Comparison of ENCODE assay signal across 9 cellular contexts in the genomic region with DNA sequence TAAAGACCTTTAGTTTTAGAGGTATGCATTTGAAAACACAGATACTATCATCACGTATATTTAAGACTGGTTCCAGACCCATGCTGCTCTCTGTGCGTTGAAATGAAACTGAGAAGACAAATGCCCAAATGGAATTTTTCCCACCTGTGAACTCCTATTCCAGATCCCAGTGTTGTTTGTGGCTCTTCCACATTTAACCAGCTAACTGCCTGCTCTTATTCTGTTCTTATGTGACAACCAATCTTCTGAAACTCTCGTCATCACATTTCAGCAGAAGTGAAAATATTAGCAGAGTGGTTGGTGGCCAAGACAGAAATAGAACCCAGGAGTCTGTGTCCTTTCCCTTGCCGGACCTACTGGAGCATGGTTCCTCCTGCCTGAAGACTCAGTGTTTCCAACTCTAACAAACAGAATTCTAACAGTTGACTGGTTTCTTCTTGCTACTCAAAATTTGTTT.
A peak's percentile ranks its signal among the peaks of the same experiment; 100 is the strongest.
DNase-seq lines count a peak whose midpoint lies in the region; ATAC-seq and TF ChIP-seq lines count a peak whose summit lies in the region.
"Had no signal": no experiment of that assay in that cellular context is flagged by ENCODE, and none has a peak within 500 bp of the region (broad histone marks: within the 10 kb centered on the region; RNA-seq: fewer than 3 reads in every experiment).

No MANE protein-coding gene starts in this region.

- ATAC-seq in GM19351 (IDR thresholded peaks at IDR 0.05; ENCODE audit: unreplicated experiment), result peak; percentile 46
- ATAC-seq in HG03039 (IDR thresholded peaks at IDR 0.05; ENCODE audit: unreplicated experiment), result peak; percentile 43
- ATAC-seq in SK-N-SH treated with all-trans-retinoic acid at 6 μM for 48 hours, result no peak

- WGBS in neuronal stem cell (ENCODE audit: extremely low coverage in 2 of 2, insufficient read length in 2 of 2, insufficient replicate concordance in 1 of 2), 2 donors, result no CpG with 5 or more reads among the region's 4 CpGs

- H2BK12ac ChIP-seq in neuronal stem cell (ENCODE audit: low read length), result no peak overlapping the region

- no peak overlapping the region for H3K23ac ChIP-seq in neuronal stem cell (ENCODE audit: low read depth, low read length, poor library complexity)

- H3K4me3 ChIP-seq in SU-DHL-6 (ENCODE audit: insufficient read depth, low read length, poor library complexity, severe bottlenecking) (peak overlapping the region; percentile 41), neuronal stem cell (ENCODE audit: low read length in 2 of 2) (no peak overlapping the region)
- H3K4me3 ChIP-seq: ovary had no signal

- H3K27me3 ChIP-seq in SU-DHL-6 (ENCODE audit: low read length) (no peaks in the 10 kb centered on the region), neuronal stem cell (ENCODE audit: control insufficient read depth in 3 of 3, insufficient read depth in 3 of 3, low read depth in 1 of 3, low read length in 3 of 3) (no peaks in the 10 kb centered on the region)
- H3K27me3 ChIP-seq: ovary had no signal

- H4K91ac ChIP-seq in neuronal stem cell (ENCODE audit: low read depth, low read length, poor library complexity), result no peak overlapping the region

- H3K79me1 ChIP-seq in neuronal stem cell (ENCODE audit: low read depth, low read length), result no peaks in the 10 kb centered on the region

- POLR2A ChIA-PET in GM10248 (lab: Yijun Ruan, JAX), result interaction anchor here (1.0 to 1.8 kb wide), 2 partner anchors 12 to 513 kb away, joined by 4 to 5 read pairs; a partner anchor contains a TSS

- CTCF ChIA-PET in GM10248 (lab: Yijun Ruan, JAX), result interaction anchor here (0.9 to 1.4 kb wide), 3 partner anchors 68 to 564 kb away, joined by 3 read pairs; no protein-coding TSS in a partner anchor

- H3K9me3 ChIP-seq in SU-DHL-6 (ENCODE audit: insufficient read depth, low read length) (no peaks in the 10 kb centered on the region), neuronal stem cell (replicated peaks in 1 of 2; ENCODE audit: control insufficient read depth in 2 of 2, insufficient read depth in 1 of 2, low read depth in 1 of 2, low read length in 2 of 2) (no peaks in the 10 kb centered on the region)
- H3K9me3 ChIP-seq: ovary had no signal

- peak overlapping the region; percentile 76 for H3K9ac ChIP-seq in SU-DHL-6 (ENCODE audit: low read length)
- no peak overlapping the region for H3K9ac ChIP-seq in neuronal stem cell (ENCODE audit: low read depth, low read length, poor library complexity)

- H2AK5ac ChIP-seq in neuronal stem cell (ENCODE audit: low read depth, low read length), result no peak overlapping the region

- H3K27ac ChIP-seq in SU-DHL-6 (ENCODE audit: low read depth, low read length) (peak overlapping the region; percentile 98), neuronal stem cell (replicated peaks; ENCODE audit: low read length) (no peak overlapping the region)
- H3K27ac ChIP-seq: ovary had no signal

- H3K36me3 ChIP-seq in SU-DHL-6 (ENCODE audit: low read length) (no peaks in the 10 kb centered on the region), neuronal stem cell (replicated peaks in 1 of 2; ENCODE audit: control insufficient read depth in 2 of 2, insufficient read depth in 2 of 2, low read length in 2 of 2) (no peaks in the 10 kb centered on the region)
- H3K36me3 ChIP-seq: ovary had no signal

- TF ChIP-seq CTCF in GM10248 (IDR thresholded peaks at IDR 0.05; ENCODE audit: control extremely low read depth, extremely low read depth, low read depth, missing control alignments) (no peak), SU-DHL-6 (IDR thresholded peaks at IDR 0.05; ENCODE audit: insufficient read depth, low read length, poor library complexity, severe bottlenecking) (no peak)

- H3F3A ChIP-seq in SU-DHL-6 (ENCODE audit: insufficient read depth), result peaks cover 82% of the 10 kb centered on the region

- H3K9me2 ChIP-seq in SU-DHL-6 (replicated peaks; ENCODE audit: insufficient read depth, low read length), result no peaks in the 10 kb centered on the region

- peaks cover 4 to 13% of the 10 kb centered on the region in 2 donors for H3K4me1 ChIP-seq in neuronal stem cell (ENCODE audit: control insufficient read depth in 2 of 2, insufficient read depth in 1 of 2, low read depth in 1 of 2, low read length in 2 of 2)

- no peaks in the 10 kb centered on the region for H4K20me1 ChIP-seq in SU-DHL-6 (ENCODE audit: low read depth, low read length)

- H3K14ac ChIP-seq in neuronal stem cell (ENCODE audit: low read length), result no peak overlapping the region

- DNase-seq in GM10248 (ENCODE audit: extremely low spot score), result peak; percentile 48
- DNase-seq in activated CD4-positive, alpha-beta T cell treated with anti-CD3 and anti-CD28 coated beads, Interleukin-2, amount 50 U/mL, for 4 hours, result no peak
- no peak for DNase-seq in hypothalamus (lab: John Stamatoyannopoulos, UW)
- no peak for DNase-seq in neuronal stem cell (ENCODE audit: low spot score)
- DNase-seq: ovary had no signal

- H3K18ac ChIP-seq in neuronal stem cell (ENCODE audit: low read length), result no peak overlapping the region

- H3K4me2 ChIP-seq in SU-DHL-6 (ENCODE audit: low read depth, low read length, poor library complexity, severe bottlenecking) (peak overlapping the region; percentile 87), neuronal stem cell (ENCODE audit: insufficient read depth, low read length, poor library complexity, severe bottlenecking) (no peak overlapping the region)

- no peak overlapping the region for H2BK15ac ChIP-seq in neuronal stem cell (ENCODE audit: low read length)

- no peak overlapping the region for H2BK120ac ChIP-seq in neuronal stem cell (ENCODE audit: low read depth, low read length)

- peaks cover 10% of the 10 kb centered on the region; the same call in 1 of the 2 replicates for H3K79me2 ChIP-seq in SU-DHL-6 (ENCODE audit: insufficient read depth, low read length)

- H2AFZ ChIP-seq in SU-DHL-6 (ENCODE audit: low read depth, low read length, severe bottlenecking), result no peak overlapping the region
- H2AFZ ChIP-seq in neuronal stem cell (ENCODE audit: low read length), result no peak overlapping the region

- H2BK5ac ChIP-seq in neuronal stem cell (ENCODE audit: low read length), result no peak overlapping the region

- H4K8ac ChIP-seq in neuronal stem cell (ENCODE audit: low read depth, low read length), result no peak overlapping the region

- H3K4ac ChIP-seq in neuronal stem cell (ENCODE audit: low read length), result no peak overlapping the region

TF ChIP-seq in SK-N-SH treated with all-trans-retinoic acid at 6 μM for 48 hours, 23 proteins besides CTCF, POLR2A, EP300 and RAD21 (continues in another document):
- TF ChIP-seq BACH2 (CRISPR knock-in tag; IDR thresholded peaks at IDR 0.05; ENCODE audit: borderline replicate concordance), result no peak
- TF ChIP-seq ZNF8 (CRISPR knock-in tag; IDR thresholded peaks at IDR 0.05), result no peak
- no peak for TF ChIP-seq ZC3H10 (CRISPR knock-in tag; IDR thresholded peaks at IDR 0.05)
- no peak for TF ChIP-seq CSDC2 (CRISPR knock-in tag; IDR thresholded peaks at IDR 0.05)
- TF ChIP-seq ZNF70 (CRISPR knock-in tag; IDR thresholded peaks at IDR 0.05), result no peak
- TF ChIP-seq, protein P1, sequence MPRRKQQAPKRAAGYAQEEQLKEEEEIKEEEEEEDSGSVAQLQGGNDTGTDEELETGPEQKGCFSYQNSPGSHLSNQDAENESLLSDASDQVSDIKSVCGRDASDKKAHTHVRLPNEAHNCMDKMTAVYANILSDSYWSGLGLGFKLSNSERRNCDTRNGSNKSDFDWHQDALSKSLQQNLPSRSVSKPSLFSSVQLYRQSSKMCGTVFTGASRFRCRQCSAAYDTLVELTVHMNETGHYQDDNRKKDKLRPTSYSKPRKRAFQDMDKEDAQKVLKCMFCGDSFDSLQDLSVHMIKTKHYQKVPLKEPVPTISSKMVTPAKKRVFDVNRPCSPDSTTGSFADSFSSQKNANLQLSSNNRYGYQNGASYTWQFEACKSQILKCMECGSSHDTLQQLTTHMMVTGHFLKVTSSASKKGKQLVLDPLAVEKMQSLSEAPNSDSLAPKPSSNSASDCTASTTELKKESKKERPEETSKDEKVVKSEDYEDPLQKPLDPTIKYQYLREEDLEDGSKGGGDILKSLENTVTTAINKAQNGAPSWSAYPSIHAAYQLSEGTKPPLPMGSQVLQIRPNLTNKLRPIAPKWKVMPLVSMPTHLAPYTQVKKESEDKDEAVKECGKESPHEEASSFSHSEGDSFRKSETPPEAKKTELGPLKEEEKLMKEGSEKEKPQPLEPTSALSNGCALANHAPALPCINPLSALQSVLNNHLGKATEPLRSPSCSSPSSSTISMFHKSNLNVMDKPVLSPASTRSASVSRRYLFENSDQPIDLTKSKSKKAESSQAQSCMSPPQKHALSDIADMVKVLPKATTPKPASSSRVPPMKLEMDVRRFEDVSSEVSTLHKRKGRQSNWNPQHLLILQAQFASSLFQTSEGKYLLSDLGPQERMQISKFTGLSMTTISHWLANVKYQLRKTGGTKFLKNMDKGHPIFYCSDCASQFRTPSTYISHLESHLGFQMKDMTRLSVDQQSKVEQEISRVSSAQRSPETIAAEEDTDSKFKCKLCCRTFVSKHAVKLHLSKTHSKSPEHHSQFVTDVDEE (CRISPR knock-in tag; IDR thresholded peaks at IDR 0.05), result no peak
- TF ChIP-seq ARNTL (CRISPR knock-in tag; IDR thresholded peaks at IDR 0.05; ENCODE audit: borderline replicate concordance, low read depth), result no peak
- no peak for TF ChIP-seq RARB (CRISPR knock-in tag; IDR thresholded peaks at IDR 0.05)
- no peak for TF ChIP-seq ISL1 (CRISPR knock-in tag; IDR thresholded peaks at IDR 0.05)
- no peak for TF ChIP-seq PPARA (CRISPR knock-in tag; IDR thresholded peaks at IDR 0.05; ENCODE audit: borderline replicate concordance)
- TF ChIP-seq, protein P2, sequence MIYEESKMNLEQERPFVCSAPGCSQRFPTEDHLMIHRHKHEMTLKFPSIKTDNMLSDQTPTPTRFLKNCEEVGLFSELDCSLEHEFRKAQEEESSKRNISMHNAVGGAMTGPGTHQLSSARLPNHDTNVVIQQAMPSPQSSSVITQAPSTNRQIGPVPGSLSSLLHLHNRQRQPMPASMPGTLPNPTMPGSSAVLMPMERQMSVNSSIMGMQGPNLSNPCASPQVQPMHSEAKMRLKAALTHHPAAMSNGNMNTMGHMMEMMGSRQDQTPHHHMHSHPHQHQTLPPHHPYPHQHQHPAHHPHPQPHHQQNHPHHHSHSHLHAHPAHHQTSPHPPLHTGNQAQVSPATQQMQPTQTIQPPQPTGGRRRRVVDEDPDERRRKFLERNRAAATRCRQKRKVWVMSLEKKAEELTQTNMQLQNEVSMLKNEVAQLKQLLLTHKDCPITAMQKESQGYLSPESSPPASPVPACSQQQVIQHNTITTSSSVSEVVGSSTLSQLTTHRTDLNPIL (CRISPR knock-in tag; IDR thresholded peaks at IDR 0.05; ENCODE audit: low read depth), result no peak
- TF ChIP-seq OSR1 (CRISPR knock-in tag; IDR thresholded peaks at IDR 0.05), result no peak
